23 cellular contexts compared by ENCODE assay signal in the genomic region with DNA sequence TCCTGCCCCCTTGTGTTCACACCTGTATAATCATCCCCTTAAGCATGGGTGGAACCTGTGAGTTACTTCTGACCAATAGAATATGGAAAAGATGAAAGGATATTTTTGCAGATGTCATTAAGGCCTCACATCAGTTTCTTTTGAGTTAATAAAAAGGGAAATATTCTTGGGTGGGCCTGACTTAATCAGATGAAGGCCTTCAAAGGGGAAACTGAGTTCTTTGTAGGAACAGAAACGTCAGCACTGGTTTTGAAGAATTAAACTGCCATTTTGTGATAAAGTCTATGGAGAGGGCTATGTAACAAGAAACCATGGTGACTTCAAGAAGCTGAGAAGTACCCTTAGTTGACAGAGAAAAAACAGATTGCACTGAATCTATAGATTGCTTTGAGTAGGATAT.
"Had no signal": no experiment of that assay in that cellular context is flagged by ENCODE, and none has a peak within 500 bp of the region (broad histone marks: within the 10 kb centered on the region; RNA-seq: fewer than 3 reads in every experiment).

No MANE protein-coding gene starts in this region.

- H3K27ac ChIP-seq: dorsolateral prefrontal cortex, epithelial cell of prostate, foreskin keratinocyte, ovary, psoas muscle, skin epidermis, spleen, transverse colon, vagina had no signal

- DNase-seq: dorsolateral prefrontal cortex; effector CD4-positive, alpha-beta T cell; foreskin keratinocyte; glutamatergic neuron; hypothalamus; kidney; natural killer cell; occipital lobe; ovary; posterior cingulate gyrus; psoas muscle; right cardiac atrium; spleen; stimulated activated CD4-positive, alpha-beta T cell treated with anti-CD3 and anti-CD28 coated beads, Interleukin-4, amount 100 ng/mL, for 4 hours; stimulated activated naive B cell treated with anti-CD40 and anti-IgM and Interleukin-4, amounts not matched to agents 10 μg/mL and 1 μg/mL and 100 μg/mL, for 72 hours; transverse colon had no signal

- H3K4me1 ChIP-seq: foreskin keratinocyte, psoas muscle, spleen, transverse colon, vagina had no signal

- H3K27me3 ChIP-seq: dorsolateral prefrontal cortex, foreskin keratinocyte, ovary, spleen, transverse colon, vagina had no signal

- FAIRE-seq: colon, kidney had no signal

- H3K4me3 ChIP-seq: dorsolateral prefrontal cortex, lung, ovary, psoas muscle, skin epidermis, spleen, transverse colon, vagina had no signal

- H3K36me3 ChIP-seq: ovary, spleen, transverse colon, vagina had no signal

- H3K9me3 ChIP-seq: vagina had no signal

- ATAC-seq: esophagus mucosa; foreskin keratinocyte; left lobe of liver; natural killer cell; psoas muscle; right cardiac atrium; stimulated activated naive B cell treated with anti-CD40 and anti-IgM and Interleukin-4, amounts not matched to agents 10 μg/mL and 1 μg/mL and 100 μg/mL, for 72 hours had no signal
